ENCODE assay signal across 8 cellular contexts in the genomic region with DNA sequence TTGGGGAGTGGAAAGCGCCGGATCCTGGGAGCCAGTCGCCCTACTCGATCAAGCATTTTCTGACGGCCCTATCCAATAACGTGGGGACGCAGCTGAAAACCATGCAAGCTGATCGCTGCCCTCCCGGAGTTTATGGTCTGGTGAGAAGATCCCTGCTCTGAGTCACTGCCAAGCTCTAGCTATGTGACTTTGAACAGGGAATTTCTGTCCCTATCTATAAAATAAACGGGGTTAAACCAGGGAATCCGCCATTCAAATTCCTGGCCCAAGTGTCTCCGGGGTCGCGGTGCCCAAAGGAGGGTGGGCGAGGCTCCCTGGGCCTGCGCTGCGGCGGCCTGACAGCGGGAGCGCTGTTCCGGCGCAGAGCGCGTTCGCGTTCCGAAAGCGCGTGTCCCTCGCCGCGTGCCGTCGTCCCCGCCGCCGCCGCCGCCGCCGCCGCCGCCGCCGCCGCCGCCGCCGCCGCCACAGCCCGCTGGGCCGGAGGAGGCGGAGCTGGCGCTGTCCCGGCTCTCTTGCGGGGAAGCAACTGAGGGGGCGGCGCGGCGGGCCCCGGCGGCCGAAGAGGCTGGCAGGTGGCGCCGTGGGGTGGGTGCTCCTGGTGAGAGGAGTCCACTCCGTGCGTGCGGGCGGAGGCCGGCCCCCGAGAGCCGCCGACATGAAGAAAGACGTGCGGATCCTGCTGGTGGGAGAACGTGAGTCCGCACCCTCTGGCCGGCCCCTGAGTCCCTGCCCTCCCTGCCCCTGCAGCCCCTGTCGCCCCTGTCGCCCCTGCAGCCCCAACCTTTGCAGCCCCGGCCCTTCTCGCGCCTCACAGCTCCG. TPM values are rescaled to one million over a fixed set of nuclear protein-coding genes. Genes with fewer than 3 reads are reported as not detected.
DNase-seq lines count a peak whose midpoint lies in the region; ATAC-seq, FAIRE-seq and TF ChIP-seq lines count a peak whose summit lies in the region.

Gene RHOT1 (plus strand): TSS at position 465 of the 819 bp plus-strand sequence. CDS start 191 bp downstream, at position 656.

- H3K27ac ChIP-seq in BLaER1 treated with 17β-estradiol and CSF1 and Interleukin-3, amounts not matched to agents 10 nM and 100 nM = peak within 1 kb of the TSS; percentile 83 to 99 (median 97)
- H3K27ac ChIP-seq in mesenchymal stem cell (ENCODE audit: low read length, poor library complexity, severe bottlenecking) = peak within 1 kb of the TSS; percentile 91

- peak within 1 kb of the TSS; percentile 76 for H2BK5ac ChIP-seq in mesenchymal stem cell (ENCODE audit: low read depth, low read length, poor library complexity, severe bottlenecking)

- peak; percentile 74 for DNase-seq in GM19239 (ENCODE audit: insufficient read length, low spot score)
- peak; percentile 82 for DNase-seq in NCI-H774 (lab: John Stamatoyannopoulos, UW)
- DNase-seq in activated CD8-positive, alpha-beta T cell treated with anti-CD3 and anti-CD28 coated beads for 36 hours = peak; percentile 71
- DNase-seq in effector CD8-positive, alpha-beta T cell (lab: John Stamatoyannopoulos, UW) = peak; percentile 45
- DNase-seq in mesenchymal stem cell = peak; percentile 94
- peak; percentile 65 for DNase-seq in stimulated activated CD8-positive, alpha-beta memory T cell treated with anti-CD3 and anti-CD28 coated beads, Interleukin-12 subunit alpha, Interleukin-12 subunit beta, amount 100 ng/mL, for 4 hours (ENCODE audit: low read depth)

- no peaks in the 10 kb centered on the region for H3K9me3 Mint-ChIP-seq in activated CD8-positive, alpha-beta T cell treated with anti-CD3 and anti-CD28 coated beads for 36 hours

- H3K36me3 ChIP-seq in BLaER1 treated with 17β-estradiol and CSF1 and Interleukin-3, amounts not matched to agents 10 nM and 100 nM = peaks cover 0 to 29% (median 17%) of the 10 kb centered on the region in 11 experiments; a peak in 14 of 22 replicates
- H3K36me3 ChIP-seq in mesenchymal stem cell (ENCODE audit: control insufficient read depth in 1 of 2, insufficient read depth in 2 of 2, low read depth in 1 of 2, low read length in 2 of 2) = peaks cover 0 to 3% of the 10 kb centered on the region in 2 experiments

- H3K4me1 Mint-ChIP-seq in activated CD8-positive, alpha-beta T cell treated with anti-CD3 and anti-CD28 coated beads for 36 hours (ENCODE audit: low read depth) = peaks cover 29% of the 10 kb centered on the region

- H3K27ac Mint-ChIP-seq in activated CD8-positive, alpha-beta T cell treated with anti-CD3 and anti-CD28 coated beads for 36 hours = peak within 1 kb of the TSS; percentile 88

- peak within 1 kb of the TSS; percentile 24 to 81 for H3K4ac ChIP-seq in mesenchymal stem cell (ENCODE audit: low read depth in 1 of 2, low read length in 2 of 2)

- peaks cover 0 to 41% (median 26%) of the 10 kb centered on the region in 11 experiments; a peak in 16 of 22 replicates for H4K20me1 ChIP-seq in BLaER1 treated with 17β-estradiol and CSF1 and Interleukin-3, amounts not matched to agents 10 nM and 100 nM

- peaks cover 11% of the 10 kb centered on the region for H3K79me1 ChIP-seq in mesenchymal stem cell (replicated peaks; ENCODE audit: low read length, poor library complexity, severe bottlenecking)

- no peaks in the 10 kb centered on the region for H3K9me3 ChIP-seq in BLaER1 treated with 17β-estradiol and CSF1 and Interleukin-3, amounts not matched to agents 10 nM and 100 nM (replicated peaks in 1 of 11)
- H3K9me3 ChIP-seq in mesenchymal stem cell (ENCODE audit: control insufficient read depth, low read length) = no peaks in the 10 kb centered on the region

- WGBS in mesenchymal stem cell = 0% methylated on average over 46 of the region's 84 CpGs

- ATAC-seq in HG03469 (IDR thresholded peaks at IDR 0.05; ENCODE audit: unreplicated experiment) = peak; percentile 46
- ATAC-seq in activated CD8-positive, alpha-beta T cell treated with anti-CD3 and anti-CD28 coated beads for 36 hours = peak; percentile 84

- peak within 1 kb of the TSS; percentile 26 for H2BK15ac ChIP-seq in mesenchymal stem cell (ENCODE audit: low read depth, poor library complexity, severe bottlenecking)

- peak within 1 kb of the TSS in 1 of 2 experiments; percentile 4 for H3K14ac ChIP-seq in mesenchymal stem cell (ENCODE audit: low read length in 2 of 2)

- H3K27me3 ChIP-seq in BLaER1 treated with 17β-estradiol and CSF1 and Interleukin-3, amounts not matched to agents 10 nM and 100 nM = no peaks in the 10 kb centered on the region
- H3K27me3 ChIP-seq in mesenchymal stem cell (ENCODE audit: control insufficient read depth in 1 of 2, insufficient read depth in 1 of 2, low read length in 2 of 2) = no peaks in the 10 kb centered on the region

- no peak within 1 kb of the TSS for H2AK5ac ChIP-seq in mesenchymal stem cell (ENCODE audit: low read length, severe bottlenecking)

- peak within 1 kb of the TSS; percentile 80 to 94 (median 90) for H3K4me2 ChIP-seq in BLaER1 treated with 17β-estradiol and CSF1 and Interleukin-3, amounts not matched to agents 10 nM and 100 nM
- H3K4me2 ChIP-seq in mesenchymal stem cell (ENCODE audit: low read length, poor library complexity, severe bottlenecking) = peak within 1 kb of the TSS; percentile 91

- peak within 1 kb of the TSS; percentile 52 for H2BK120ac ChIP-seq in mesenchymal stem cell (ENCODE audit: low read depth, low read length)

- H2AFZ ChIP-seq in mesenchymal stem cell (ENCODE audit: low read depth, low read length) = peak within 1 kb of the TSS; percentile 87

- peak within 1 kb of the TSS; percentile 80 to 83 for H3K18ac ChIP-seq in mesenchymal stem cell (ENCODE audit: low read depth in 1 of 2, low read length in 2 of 2)

- no peaks in the 10 kb centered on the region for H3K27me3 Mint-ChIP-seq in activated CD8-positive, alpha-beta T cell treated with anti-CD3 and anti-CD28 coated beads for 36 hours

- peaks cover 25 to 66% (median 38%) of the 10 kb centered on the region in 10 experiments for H3K4me1 ChIP-seq in BLaER1 treated with 17β-estradiol and CSF1 and Interleukin-3, amounts not matched to agents 10 nM and 100 nM
- peaks cover 5% of the 10 kb centered on the region for H3K4me1 ChIP-seq in mesenchymal stem cell (ENCODE audit: control insufficient read depth, insufficient read depth, low read depth, low read length)

- H2BK12ac ChIP-seq in mesenchymal stem cell (ENCODE audit: low read length in 2 of 2) = no peak within 1 kb of the TSS

- CTCF ChIA-PET in activated CD8-positive, alpha-beta T cell treated with anti-CD3 and anti-CD28 coated beads for 36 hours (lab: Charles Lee) = interaction anchor here (1.3 to 5.2 kb wide), 5 partner anchors 10 to 135 kb away, joined by 3 to 54 read pairs (median 4); partner anchors contain the start of gene LRRC37B

- peak within 1 kb of the TSS; percentile 86 for H4K8ac ChIP-seq in mesenchymal stem cell (ENCODE audit: low read length)

- peak within 1 kb of the TSS; percentile 79 to 100 (median 96) for H3K4me3 ChIP-seq in BLaER1 treated with 17β-estradiol and CSF1 and Interleukin-3, amounts not matched to agents 10 nM and 100 nM
- H3K4me3 ChIP-seq in mesenchymal stem cell (ENCODE audit: insufficient read depth in 1 of 2, low read depth in 1 of 2, low read length in 2 of 2) = peak within 1 kb of the TSS; percentile 85 to 99

- TF ChIP-seq CTCF in activated CD8-positive, alpha-beta T cell treated with anti-CD3 and anti-CD28 coated beads for 36 hours (IDR thresholded peaks at IDR 0.05) = peak; percentile 54

- POLR2A ChIA-PET in activated CD8-positive, alpha-beta T cell treated with anti-CD3 and anti-CD28 coated beads for 36 hours (lab: Charles Lee) = interaction anchor here (0.6 to 1.2 kb wide), 2 partner anchors 135 to 215 kb away, joined by 3 to 4 read pairs; partner anchors contain the start of gene LRRC37B

- H3K23ac ChIP-seq in mesenchymal stem cell (ENCODE audit: low read length in 2 of 2) = peak within 1 kb of the TSS in 1 of 2 experiments; percentile 3

- peaks cover 4% of the 10 kb centered on the region for H3K36me3 Mint-ChIP-seq in activated CD8-positive, alpha-beta T cell treated with anti-CD3 and anti-CD28 coated beads for 36 hours (ENCODE audit: low read depth)

- peak within 1 kb of the TSS; percentile 85 to 98 (median 92) for H3K9ac ChIP-seq in BLaER1 treated with 17β-estradiol and CSF1 and Interleukin-3, amounts not matched to agents 10 nM and 100 nM
- H3K9ac ChIP-seq in mesenchymal stem cell (ENCODE audit: low read length) = peak within 1 kb of the TSS; percentile 96

- peak; percentile 80 for FAIRE-seq in GM19239 (lab: Jason Lieb, UNC)

- H4K91ac ChIP-seq in mesenchymal stem cell (ENCODE audit: low read length) = peak within 1 kb of the TSS; percentile 86

- intact Hi-C loops in activated CD8-positive, alpha-beta T cell treated with anti-CD3 and anti-CD28 coated beads for 36 hours (cut with micrococcal nuclease) = no loop called here

- peak within 1 kb of the TSS; percentile 90 for H3K4me3 Mint-ChIP-seq in activated CD8-positive, alpha-beta T cell treated with anti-CD3 and anti-CD28 coated beads for 36 hours

RNA-seq across cellular contexts. Expression of gene RHOT1, which starts in this region (rescaled TPM):
- total RNA-seq in activated CD8-positive, alpha-beta T cell treated with anti-CD3 and anti-CD28 coated beads for 36 hours = 10 to 100 TPM; 25.8 to 27.2 TPM
- polyA plus RNA-seq in mesenchymal stem cell (2013, experiment 1 of 2) = 19.2 TPM
- 19.5 TPM for polyA plus RNA-seq in mesenchymal stem cell (2013, experiment 2 of 2)

Comparison
In these comparisons a context has a peak if more than half of its experiments do, and no peak if none do; other contexts are left out.
1. Peak in every context shown above with its lines: DNase-seq, ATAC-seq, H3K4me3 ChIP-seq and H3K27ac ChIP-seq.